8 cellular contexts compared by ENCODE assay signal in the genomic region with DNA sequence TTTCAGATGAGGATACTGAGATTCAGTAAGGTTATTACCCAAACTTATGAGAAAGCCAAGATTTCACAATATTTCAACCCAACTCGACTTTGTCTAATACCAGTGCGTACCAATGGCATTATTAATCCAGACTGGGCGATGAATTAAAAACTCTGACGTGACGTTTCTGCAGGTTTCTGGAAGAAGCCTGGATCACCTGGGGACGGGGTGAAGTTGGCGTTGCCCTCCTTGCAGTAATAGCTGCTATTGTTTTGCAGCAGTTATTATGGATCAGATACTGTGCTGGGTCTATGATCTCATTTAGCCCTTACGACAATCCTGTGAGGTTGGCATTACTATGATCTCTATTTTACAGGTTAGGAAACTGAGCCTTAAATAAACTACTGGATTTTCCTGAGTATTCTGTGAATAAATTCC. TPM values are rescaled to one million over a fixed set of nuclear protein-coding genes. Genes with fewer than 3 reads are reported as not detected.
DNase-seq lines count a peak whose midpoint lies in the region; ATAC-seq and TF ChIP-seq lines count a peak whose summit lies in the region.

No MANE protein-coding gene starts in this region.

- no peak overlapping the region for H3K9ac ChIP-seq in iPS-15b (ENCODE audit: low read depth, low read length)

- no peaks in the 10 kb centered on the region for H3K27me3 Mint-ChIP-seq in activated naive CD8-positive, alpha-beta T cell treated with anti-CD3 and anti-CD28 coated beads for 36 hours
- H3K27me3 Mint-ChIP-seq in stimulated activated memory B cell treated with anti-CD40 and anti-IgM and Interleukin-4, amounts not matched to agents 10 μg/mL and 1 μg/mL and 100 μg/mL, for 72 hours: no peaks in the 10 kb centered on the region

- peaks cover 29% of the 10 kb centered on the region for H3K36me3 Mint-ChIP-seq in activated naive CD8-positive, alpha-beta T cell treated with anti-CD3 and anti-CD28 coated beads for 36 hours
- H3K36me3 Mint-ChIP-seq in stimulated activated memory B cell treated with anti-CD40 and anti-IgM and Interleukin-4, amounts not matched to agents 10 μg/mL and 1 μg/mL and 100 μg/mL, for 72 hours: peaks cover 26% of the 10 kb centered on the region

- H3K27me3 ChIP-seq in iPS-15b (ENCODE audit: control insufficient read depth, insufficient read depth, low read length): no peaks in the 10 kb centered on the region

- peak overlapping the region; percentile 52 for H3K4me3 ChIP-seq in iPS-15b (ENCODE audit: low read depth, low read length)

- H3K9me3 Mint-ChIP-seq in activated naive CD8-positive, alpha-beta T cell treated with anti-CD3 and anti-CD28 coated beads for 36 hours: no peaks in the 10 kb centered on the region
- H3K9me3 Mint-ChIP-seq in stimulated activated memory B cell treated with anti-CD40 and anti-IgM and Interleukin-4, amounts not matched to agents 10 μg/mL and 1 μg/mL and 100 μg/mL, for 72 hours: no peaks in the 10 kb centered on the region

- POLR2A ChIA-PET in GM10248 (lab: Yijun Ruan, JAX): interaction anchor here (0.7 to 1.1 kb wide), 2 partner anchors 12 to 130 kb away, joined by 3 to 4 read pairs; no protein-coding TSS in a partner anchor

- no peaks in the 10 kb centered on the region for H3K9me3 ChIP-seq in iPS-15b (ENCODE audit: control insufficient read depth, insufficient read depth, low read length)

- peak overlapping the region; percentile 95 for H3K4me3 Mint-ChIP-seq in activated naive CD8-positive, alpha-beta T cell treated with anti-CD3 and anti-CD28 coated beads for 36 hours
- peak overlapping the region; percentile 91 for H3K4me3 Mint-ChIP-seq in stimulated activated memory B cell treated with anti-CD40 and anti-IgM and Interleukin-4, amounts not matched to agents 10 μg/mL and 1 μg/mL and 100 μg/mL, for 72 hours

- CTCF ChIA-PET in GM10248 (lab: Yijun Ruan, JAX): interaction anchor here (1.1 to 2.2 kb wide), 5 partner anchors 10 to 119 kb away, joined by 4 to 9 read pairs (median 4); a partner anchor contains a TSS

- DNase-seq in NCI-H748 (lab: John Stamatoyannopoulos, UW; ENCODE audit: unreplicated experiment) (peak; percentile 83), NCI-H748 treated with DMSO at 0.1 percent for 48 hours (lab: John Stamatoyannopoulos, UW) (no peak), GM19238 (ENCODE audit: insufficient read length, low spot score) (no peak), GM10248 (ENCODE audit: extremely low spot score) (no peak)
- DNase-seq in activated naive CD8-positive, alpha-beta T cell treated with anti-CD3 and anti-CD28 coated beads for 36 hours: no peak

- no peaks in the 10 kb centered on the region for H3K36me3 ChIP-seq in iPS-15b (ENCODE audit: control insufficient read depth, insufficient read depth, low read length)

- ATAC-seq in HG03342 (IDR thresholded peaks at IDR 0.05; ENCODE audit: unreplicated experiment): peak; percentile 5
- peak; percentile 6 for ATAC-seq in stimulated activated memory B cell treated with anti-CD40 and anti-IgM and Interleukin-4, amounts not matched to agents 10 μg/mL and 1 μg/mL and 100 μg/mL, for 72 hours

- peak overlapping the region; percentile 99 for H3K27ac Mint-ChIP-seq in activated naive CD8-positive, alpha-beta T cell treated with anti-CD3 and anti-CD28 coated beads for 36 hours
- H3K27ac Mint-ChIP-seq in stimulated activated memory B cell treated with anti-CD40 and anti-IgM and Interleukin-4, amounts not matched to agents 10 μg/mL and 1 μg/mL and 100 μg/mL, for 72 hours: peak overlapping the region; percentile 92

- peaks cover 33% of the 10 kb centered on the region for H3K4me1 Mint-ChIP-seq in activated naive CD8-positive, alpha-beta T cell treated with anti-CD3 and anti-CD28 coated beads for 36 hours
- peaks cover 38% of the 10 kb centered on the region for H3K4me1 Mint-ChIP-seq in stimulated activated memory B cell treated with anti-CD40 and anti-IgM and Interleukin-4, amounts not matched to agents 10 μg/mL and 1 μg/mL and 100 μg/mL, for 72 hours

- no peak for TF ChIP-seq CTCF in GM10248 (IDR thresholded peaks at IDR 0.05; ENCODE audit: control extremely low read depth, extremely low read depth, low read depth, missing control alignments)

- H3K4me1 ChIP-seq in iPS-15b (ENCODE audit: control insufficient read depth, insufficient read depth, low read length): no peaks in the 10 kb centered on the region

RNA-seq across cellular contexts. Expression of a gene that starts 0.6 kb away (rescaled TPM):
- 10 to 100 TPM; 26.9 to 27.7 TPM for total RNA-seq in activated naive CD8-positive, alpha-beta T cell treated with anti-CD3 and anti-CD28 coated beads for 36 hours

RNA-seq across cellular contexts. Expression of a gene that starts 44.5 kb away (rescaled TPM):
- total RNA-seq in activated naive CD8-positive, alpha-beta T cell treated with anti-CD3 and anti-CD28 coated beads for 36 hours: not detected
